ENCODE assay signal across 13 cellular contexts in genomic region chr9:107043886-107044285, GRCh38.
DNase-seq lines count a peak whose midpoint lies in the region; ATAC-seq and TF ChIP-seq lines count a peak whose summit lies in the region.
"Had no signal": no experiment of that assay in that cellular context is flagged by ENCODE, and none has a peak within 500 bp of the region (broad histone marks: within the 10 kb centered on the region; RNA-seq: fewer than 3 reads in every experiment).

No MANE protein-coding gene starts in this region.

- H3K27ac ChIP-seq in DOHH2 (ENCODE audit: low read depth, low read length), result no peak overlapping the region
- H3K27ac ChIP-seq: RWPE1 had no signal

- no peaks in the 10 kb centered on the region for H4K20me1 ChIP-seq in DOHH2 (ENCODE audit: control insufficient read depth, insufficient read depth, low read depth, low read length)

- H3K27me3 ChIP-seq in DOHH2 (ENCODE audit: control insufficient read depth, low read length), result no peaks in the 10 kb centered on the region

- H3K4me1 Mint-ChIP-seq in nephron progenitor cell, result peaks cover 40% of the 10 kb centered on the region

- TF ChIP-seq CTCF in DOHH2 (IDR thresholded peaks at IDR 0.05; ENCODE audit: low read depth, low read length, poor library complexity, severe bottlenecking) (peak; percentile 9), choroid plexus epithelial cell (conservative IDR thresholded peaks at IDR 0.05; ENCODE audit: low read depth, low read length) (peak; percentile 7), nephron progenitor cell (IDR thresholded peaks at IDR 0.05) (no peak)

- no peak overlapping the region for H3K4me3 ChIP-seq in DOHH2 (ENCODE audit: low read length)
- H3K4me3 ChIP-seq in choroid plexus epithelial cell (ENCODE audit: low read depth, low read length), result no peak overlapping the region

- DNase-seq in NCI-H1694 (lab: John Stamatoyannopoulos, UW) (peak; percentile 1), choroid plexus epithelial cell (ENCODE audit: low read depth) (peak; percentile 20), nephron progenitor cell (no peak), GOT3 (lab: John Stamatoyannopoulos, UW) (no peak), DMS79 treated with DMSO at 0.1 percent for 48 hours (lab: John Stamatoyannopoulos, UW) (no peak)
- DNase-seq: activated CD8-positive, alpha-beta memory T cell treated with anti-CD3 and anti-CD28 coated beads, Interleukin-2, amount 50 U/mL, for 48 hours; CD8-positive, alpha-beta T cell; occipital lobe had no signal

- H3K9me3 ChIP-seq in DOHH2 (ENCODE audit: control insufficient read depth, insufficient read depth, low read length), result no peaks in the 10 kb centered on the region

- no peaks in the 10 kb centered on the region for H3K36me3 ChIP-seq in DOHH2 (ENCODE audit: control insufficient read depth, low read length)

- no peaks in the 10 kb centered on the region for H3K9me3 Mint-ChIP-seq in nephron progenitor cell
- H3K9me3 Mint-ChIP-seq: CD8-positive, alpha-beta T cell had no signal

- no peak overlapping the region for H3K4me3 Mint-ChIP-seq in nephron progenitor cell
- H3K4me3 Mint-ChIP-seq: CD8-positive, alpha-beta T cell had no signal

- H3K9me2 ChIP-seq in DOHH2 (replicated peaks; ENCODE audit: control insufficient read depth, low read length), result no peaks in the 10 kb centered on the region

- H3K4me1 ChIP-seq in DOHH2 (ENCODE audit: control insufficient read depth, low read length), result peaks cover 48% of the 10 kb centered on the region

- peak overlapping the region; percentile 77 for H3K27ac Mint-ChIP-seq in nephron progenitor cell
- H3K27ac Mint-ChIP-seq: CD8-positive, alpha-beta T cell had no signal

- no peaks in the 10 kb centered on the region for H3F3A ChIP-seq in DOHH2 (ENCODE audit: control insufficient read depth, insufficient read depth)

- no peaks in the 10 kb centered on the region for H3K79me2 ChIP-seq in DOHH2 (ENCODE audit: control insufficient read depth, low read length)

- no peaks in the 10 kb centered on the region for H3K36me3 Mint-ChIP-seq in nephron progenitor cell (ENCODE audit: low read depth)
- H3K36me3 Mint-ChIP-seq: CD8-positive, alpha-beta T cell had no signal

- H3K27me3 Mint-ChIP-seq in nephron progenitor cell (ENCODE audit: low read depth, poor library complexity), result no peaks in the 10 kb centered on the region

- ATAC-seq in GM21367 (IDR thresholded peaks at IDR 0.05; ENCODE audit: unreplicated experiment) (no peak), GM21723 (IDR thresholded peaks at IDR 0.05; ENCODE audit: unreplicated experiment) (no peak)
- ATAC-seq: CD8-positive, alpha-beta T cell; esophagus mucosa had no signal

- no peak overlapping the region for H3K4me2 ChIP-seq in DOHH2 (ENCODE audit: low read length)

Comparison
In these comparisons a context has a peak if more than half of its experiments do, and no peak if none do; other contexts are left out.
1. DNase-seq: peak in NCI-H1694 (single experiment) and choroid plexus epithelial cell (single experiment); none in nephron progenitor cell (single experiment), GOT3 (single experiment) and DMS79 treated with DMSO at 0.1 percent for 48 hours (single experiment).